In genomic region chr13:20306039-20306438, GRCh38 we compare ENCODE assay signal across 3 cellular contexts.
A peak's percentile ranks its signal among the peaks of the same experiment; 100 is the strongest.
TF ChIP-seq lines count a peak whose summit lies in the region.

No MANE protein-coding gene starts in this region.

TF ChIP-seq in Ishikawa, 13 proteins besides CTCF, POLR2A, EP300 and RAD21 (continued from another document):
- 0 out of 2 replicates have a peak, but pooled peaks have one; percentile 19 for TF ChIP-seq NFIC (IDR thresholded peaks at IDR 0.05)
- TF ChIP-seq YY1 (IDR thresholded peaks at IDR 0.05; ENCODE audit: low read depth): no peak
- no peak for TF ChIP-seq FOXM1 (IDR thresholded peaks at IDR 0.05; ENCODE audit: borderline replicate concordance, low read depth)
- no peak for TF ChIP-seq MAX (IDR thresholded peaks at IDR 0.05)
TF ChIP-seq in Ishikawa: peak in this region for 1.

TF ChIP-seq in H1, 55 proteins besides CTCF, POLR2A, EP300 and RAD21 (continued from another document):
- TF ChIP-seq HDAC6 (IDR thresholded peaks at IDR 0.05; ENCODE audit: low read depth, low read length) (no peak), SP4 (IDR thresholded peaks at IDR 0.05; ENCODE audit: low read length) (no peak), KDM1A (IDR thresholded peaks at IDR 0.05; ENCODE audit: borderline replicate concordance, low read length) (no peak), YY1 (IDR thresholded peaks at IDR 0.05; ENCODE audit: low read depth, low read length) (no peak), BCL11A (IDR thresholded peaks at IDR 0.05; ENCODE audit: low read depth in 2 of 2, low read length in 2 of 2) (no peak), PHF8 (conservative IDR thresholded peaks at IDR 0.05; ENCODE audit: low read depth, low read length) (no peak), RNF2 (IDR thresholded peaks at IDR 0.05; ENCODE audit: borderline replicate concordance, low read depth, low read length, missing control alignments, poor library complexity, severe bottlenecking) (no peak), POLR2AphosphoS5 (IDR thresholded peaks at IDR 0.05; ENCODE audit: low read depth, low read length) (no peak), SP1 (IDR thresholded peaks at IDR 0.05; ENCODE audit: low read depth, low read length) (no peak), CTBP2 (IDR thresholded peaks at IDR 0.05; ENCODE audit: borderline replicate concordance, insufficient read depth, insufficient read length, low read length) (no peak), GTF2F1 (IDR thresholded peaks at IDR 0.05; ENCODE audit: borderline replicate concordance, low read depth, low read length) (no peak), SAP30 (IDR thresholded peaks at IDR 0.05; ENCODE audit: insufficient read depth, insufficient replicate concordance, low read length) (no peak)
TF ChIP-seq in H1: peak in this region for 0.

TF ChIP-seq in HEK293T, 16 proteins besides CTCF, POLR2A, EP300 and RAD21 (continued from another document):
- TF ChIP-seq HDGF (IDR thresholded peaks at IDR 0.05; ENCODE audit: borderline replicate concordance) (no peak), ZNF384 (IDR thresholded peaks at IDR 0.05) (no peak), FOXK2 (IDR thresholded peaks at IDR 0.05) (no peak), SP1 (IDR thresholded peaks at IDR 0.05) (no peak), BHLHE40 (IDR thresholded peaks at IDR 0.05; ENCODE audit: borderline replicate concordance) (no peak)
TF ChIP-seq in HEK293T: peak in this region for 0.
